Comparison of ENCODE assay signal across 1 cellular context in the genomic region with DNA sequence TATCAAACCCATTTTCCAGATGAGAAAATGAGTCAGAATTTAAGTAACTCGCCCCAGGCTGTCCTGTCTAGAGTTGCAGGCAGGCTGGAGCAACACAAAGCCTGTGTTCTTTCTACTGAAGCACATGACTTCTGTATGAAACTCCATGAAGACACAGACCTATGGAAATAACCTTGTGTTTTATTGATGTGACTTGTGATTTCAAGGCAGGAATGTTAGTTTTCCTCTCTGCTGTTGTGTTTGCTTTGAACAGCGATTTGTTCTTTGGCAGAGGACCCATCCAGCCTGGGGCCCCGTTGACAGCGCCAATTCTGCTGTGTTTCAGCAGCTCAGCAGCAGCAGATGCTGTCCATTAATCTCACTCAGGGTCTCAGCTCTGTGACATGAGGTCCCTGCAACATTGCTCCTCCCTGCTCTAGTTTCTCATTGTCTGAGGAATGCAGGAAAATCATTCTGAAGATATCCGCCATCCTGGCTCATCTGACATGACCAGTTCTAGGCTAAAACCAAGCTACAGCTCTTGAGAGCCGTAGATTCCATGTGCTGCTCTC.
TF ChIP-seq lines count a peak whose summit lies in the region.

No MANE protein-coding gene starts in this region.

TF ChIP-seq in HepG2, 621 proteins besides CTCF, POLR2A, EP300 and RAD21 (continued from another document):
- no peak for TF ChIP-seq HMG20B (CRISPR knock-in tag; conservative IDR thresholded peaks at IDR 0.05)
- TF ChIP-seq, protein P1, sequence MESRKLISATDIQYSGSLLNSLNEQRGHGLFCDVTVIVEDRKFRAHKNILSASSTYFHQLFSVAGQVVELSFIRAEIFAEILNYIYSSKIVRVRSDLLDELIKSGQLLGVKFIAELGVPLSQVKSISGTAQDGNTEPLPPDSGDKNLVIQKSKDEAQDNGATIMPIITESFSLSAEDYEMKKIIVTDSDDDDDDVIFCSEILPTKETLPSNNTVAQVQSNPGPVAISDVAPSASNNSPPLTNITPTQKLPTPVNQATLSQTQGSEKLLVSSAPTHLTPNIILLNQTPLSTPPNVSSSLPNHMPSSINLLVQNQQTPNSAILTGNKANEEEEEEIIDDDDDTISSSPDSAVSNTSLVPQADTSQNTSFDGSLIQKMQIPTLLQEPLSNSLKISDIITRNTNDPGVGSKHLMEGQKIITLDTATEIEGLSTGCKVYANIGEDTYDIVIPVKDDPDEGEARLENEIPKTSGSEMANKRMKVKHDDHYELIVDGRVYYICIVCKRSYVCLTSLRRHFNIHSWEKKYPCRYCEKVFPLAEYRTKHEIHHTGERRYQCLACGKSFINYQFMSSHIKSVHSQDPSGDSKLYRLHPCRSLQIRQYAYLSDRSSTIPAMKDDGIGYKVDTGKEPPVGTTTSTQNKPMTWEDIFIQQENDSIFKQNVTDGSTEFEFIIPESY (CRISPR knock-in tag; IDR thresholded peaks at IDR 0.05) = peak; percentile 90
- no peak for TF ChIP-seq ZNF546 (CRISPR knock-in tag; conservative IDR thresholded peaks at IDR 0.05)
- no peak for TF ChIP-seq ZNF441 (CRISPR knock-in tag; IDR thresholded peaks at IDR 0.05; ENCODE audit: borderline replicate concordance)
- TF ChIP-seq ZFAT (CRISPR knock-in tag; conservative IDR thresholded peaks at IDR 0.05) = no peak
- no peak for TF ChIP-seq HCFC1 (IDR thresholded peaks at IDR 0.05; ENCODE audit: low read depth, low read length)
- peak; percentile 41; the same call in 1 of the 2 replicates for TF ChIP-seq ZNF629 (CRISPR knock-in tag; conservative IDR thresholded peaks at IDR 0.05)
- TF ChIP-seq ZBTB4 (CRISPR knock-in tag; IDR thresholded peaks at IDR 0.05; ENCODE audit: borderline replicate concordance) = 0 out of 2 replicates have a peak, but pooled peaks have one; percentile 34
- no peak for TF ChIP-seq ZNF501 (CRISPR knock-in tag; IDR thresholded peaks at IDR 0.05)
- TF ChIP-seq RBM39 (IDR thresholded peaks at IDR 0.05; ENCODE audit: low read depth, low read length, poor library complexity, severe bottlenecking) = no peak
- 0 out of 2 replicates have a peak, but pooled peaks have one; percentile 31 for TF ChIP-seq AHDC1 (CRISPR knock-in tag; IDR thresholded peaks at IDR 0.05; ENCODE audit: borderline replicate concordance)
- no peak for TF ChIP-seq GLMP (CRISPR knock-in tag; IDR thresholded peaks at IDR 0.05; ENCODE audit: borderline replicate concordance)
